Comparison of ENCODE assay signal across 8 cellular contexts in the genomic region with DNA sequence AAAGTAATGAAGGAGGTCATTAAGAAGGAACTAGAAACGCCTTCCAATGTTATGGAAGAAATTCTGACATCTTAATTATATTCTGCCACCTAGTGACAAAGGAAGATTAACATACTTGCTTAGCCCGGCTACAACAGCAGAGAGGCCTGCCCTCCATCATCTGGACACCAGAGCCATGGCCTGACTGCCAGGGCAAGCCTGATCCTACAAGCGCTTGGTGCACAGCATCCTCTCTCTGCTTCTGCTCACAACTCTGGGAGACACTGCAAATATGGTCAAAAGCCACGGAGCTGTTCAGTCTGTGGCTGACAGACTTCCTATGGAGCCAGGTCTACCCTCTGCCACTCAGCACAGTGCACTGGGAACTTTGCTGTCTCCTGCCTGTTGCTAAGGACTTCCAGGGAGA.
DNase-seq lines count a peak whose midpoint lies in the region; ATAC-seq and FAIRE-seq lines count a peak whose summit lies in the region.

No MANE protein-coding gene starts in this region.

- ATAC-seq in GM21360 (IDR thresholded peaks at IDR 0.05; ENCODE audit: unreplicated experiment) (peak; percentile 57), left colon (peak; percentile 85)
- ATAC-seq in stimulated activated naive CD8-positive, alpha-beta T cell treated with anti-CD3 and anti-CD28 coated beads, Interleukin-15, Interleukin-2, amounts not matched to agents 100 U/mL and 50 U/mL, for 24 hours, result peak; percentile 61

- intact Hi-C loops in left colon (cut with DNase I, micrococcal nuclease), result loop anchor here in 1 of 2 donors (2.0 to 10.0 kb wide), 3 partner anchors 162 to 258 kb away; no protein-coding TSS in a partner anchor

- peak; percentile 0 for DNase-seq in NCI-H146 (lab: John Stamatoyannopoulos, UW)
- DNase-seq in NCI-H146 treated with DMSO at 0.1 percent for 48 hours (lab: John Stamatoyannopoulos, UW; ENCODE audit: unreplicated experiment), result no peak
- peak; percentile 50 for DNase-seq in HuH-7 (ENCODE audit: low spot score)
- peak; percentile 79 for DNase-seq in RCC 7860 (ENCODE audit: low spot score)
- peak; percentile 73 for DNase-seq in cerebellar cortex (ENCODE audit: low spot score)
- DNase-seq in left colon, result peak; percentile 50 to 81
- no peak for DNase-seq in stimulated activated naive CD8-positive, alpha-beta T cell treated with anti-CD3 and anti-CD28 coated beads, Interleukin-15, Interleukin-2, amounts not matched to agents 100 U/mL and 50 U/mL, for 24 hours

- FAIRE-seq in RCC 7860 (lab: Jason Lieb, UNC), result peak; percentile 89

Comparison
In these comparisons a context has a peak if more than half of its experiments do, and no peak if none do; other contexts are left out.
1. DNase-seq: peak in NCI-H146 (single experiment), HuH-7 (single experiment), RCC 7860 (single experiment), cerebellar cortex (single experiment) and left colon (2 of 2); none in NCI-H146 treated with DMSO at 0.1 percent for 48 hours (single experiment) and stimulated activated naive CD8-positive, alpha-beta T cell treated with anti-CD3 and anti-CD28 coated beads, Interleukin-15, Interleukin-2, amounts not matched to agents 100 U/mL and 50 U/mL, for 24 hours (single experiment).
2. Peak in every context shown above with its lines, with median percentiles within 50 percentile points of each other: ATAC-seq.